In the genomic region with DNA sequence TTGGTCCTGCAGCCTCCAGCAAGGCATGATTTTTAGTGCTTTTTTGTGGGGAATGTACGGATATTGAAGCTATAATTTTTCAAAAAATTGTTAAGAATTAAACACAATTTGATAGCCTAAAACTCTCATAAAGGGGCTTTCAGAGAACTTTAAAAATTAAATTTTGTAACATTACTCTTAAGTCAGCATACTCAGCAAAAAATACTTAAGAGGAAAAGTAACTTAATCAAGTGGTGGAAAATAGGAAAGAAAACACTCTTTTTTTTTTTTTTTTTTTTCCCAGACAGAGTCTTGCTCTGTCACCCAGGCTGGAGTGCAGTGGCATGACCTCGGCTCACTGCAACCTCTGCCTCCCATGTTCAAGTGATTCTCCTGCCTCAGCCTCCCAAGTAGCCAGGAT, we compare ENCODE assay signal across 1 cellular context. TPM values are rescaled to one million over a fixed set of nuclear protein-coding genes. Genes with fewer than 3 reads are reported as not detected.
"Had no signal": no experiment of that assay in that cellular context is flagged by ENCODE, and none has a peak within 500 bp of the region (broad histone marks: within the 10 kb centered on the region; RNA-seq: fewer than 3 reads in every experiment).

No MANE protein-coding gene starts in this region.

RNA-seq across cellular contexts. Expression of gene SPECC1, which starts 46.2 kb away (rescaled TPM):
- total RNA-seq: G401 had no signal
